Comparison of ENCODE assay signal across 8 cellular contexts in the genomic region with DNA sequence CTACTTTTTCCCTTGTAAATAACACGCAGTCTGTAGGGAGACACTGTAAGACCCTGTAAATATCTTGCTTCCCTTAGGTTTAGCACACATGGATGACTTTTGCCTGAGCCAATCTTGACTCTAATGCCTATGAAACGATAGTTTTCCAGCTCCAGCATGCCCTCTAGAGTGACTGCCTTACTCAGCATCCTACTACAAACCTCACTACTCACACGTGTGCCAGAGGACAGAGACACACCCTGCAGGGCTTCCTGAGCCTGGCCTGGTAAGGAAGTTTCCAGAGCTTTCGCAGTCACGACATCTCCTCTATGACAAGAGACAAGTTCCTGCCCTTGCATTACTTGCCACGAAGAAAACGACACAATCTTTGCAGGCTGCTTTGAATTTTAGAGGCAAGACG.
DNase-seq lines count a peak whose midpoint lies in the region; ATAC-seq and TF ChIP-seq lines count a peak whose summit lies in the region.

No MANE protein-coding gene starts in this region.

- TF ChIP-seq RAD21 in Ishikawa (IDR thresholded peaks at IDR 0.05; ENCODE audit: low read depth): peak; percentile 64

- TF ChIP-seq CTCF in WERI-Rb-1 (IDR thresholded peaks at IDR 0.05; ENCODE audit: low read depth, low read length): peak; percentile 88

- H3K27me3 ChIP-seq in WERI-Rb-1 (ENCODE audit: insufficient read depth, low read depth, severe bottlenecking): no peaks in the 10 kb centered on the region

- H3K27ac ChIP-seq in WERI-Rb-1: no peak overlapping the region

- peak; percentile 9 for DNase-seq in activated CD4-positive, alpha-beta T cell treated with anti-CD3 and anti-CD28 coated beads for 48 hours
- DNase-seq in activated CD4-positive, alpha-beta T cell treated with anti-CD3 and anti-CD28 coated beads, Interleukin-2, amount 50 U/mL, for 1 hour: no peak
- DNase-seq in WERI-Rb-1 (peak; percentile 83), left colon (peak in 1 of 2 donors; percentile 16), NCI-H1694 (lab: John Stamatoyannopoulos, UW) (no peak), NCI-H2196 (lab: John Stamatoyannopoulos, UW; ENCODE audit: unreplicated experiment) (no peak)

- no peaks in the 10 kb centered on the region for H3K9me3 ChIP-seq in WERI-Rb-1 (ENCODE audit: severe bottlenecking)

- no peak for TF ChIP-seq EP300 in Ishikawa (IDR thresholded peaks at IDR 0.05; ENCODE audit: borderline replicate concordance)

- intact Hi-C loops in left colon (cut with DNase I, micrococcal nuclease): no loop called here

- ATAC-seq in left colon (peak; percentile 75), HG02973 (IDR thresholded peaks at IDR 0.05; ENCODE audit: unreplicated experiment) (no peak)

- no peaks in the 10 kb centered on the region for H3K36me3 ChIP-seq in WERI-Rb-1

- no peak overlapping the region for H3K4me3 ChIP-seq in WERI-Rb-1 (ENCODE audit: low read depth, low read length)

TF ChIP-seq in Ishikawa, 13 proteins besides CTCF, POLR2A, EP300 and RAD21:
- TF ChIP-seq CREB1 (IDR thresholded peaks at IDR 0.05; ENCODE audit: low read depth) (no peak), MAX (IDR thresholded peaks at IDR 0.05) (0 out of 2 replicates have a peak, but pooled peaks have one; percentile 25)

Comparison
In these comparisons a context has a peak if more than half of its experiments do, and no peak if none do; other contexts are left out.
1. DNase-seq: peak in activated CD4-positive, alpha-beta T cell treated with anti-CD3 and anti-CD28 coated beads for 48 hours (single experiment) and WERI-Rb-1 (single experiment); none in activated CD4-positive, alpha-beta T cell treated with anti-CD3 and anti-CD28 coated beads, Interleukin-2, amount 50 U/mL, for 1 hour (single experiment), NCI-H1694 (single experiment) and NCI-H2196 (single experiment).